ENCODE assay signal across 8 cellular contexts in genomic region chrX:136250191-136251041, GRCh38. TPM values are rescaled to one million over a fixed set of nuclear protein-coding genes. Genes with fewer than 3 reads are reported as not detected.
DNase-seq lines count a peak whose midpoint lies in the region; ATAC-seq and TF ChIP-seq lines count a peak whose summit lies in the region.

No MANE protein-coding gene starts in this region.

- H3K23ac ChIP-seq in neuronal stem cell (ENCODE audit: low read depth, low read length, poor library complexity): no peak overlapping the region

- peak overlapping the region; percentile 47 for H3K27ac ChIP-seq in CD8-positive, alpha-beta memory T cell (ENCODE audit: low read depth, low read length)
- H3K27ac ChIP-seq in HUES6 (ENCODE audit: low read depth, low read length) (no peak overlapping the region), neuronal stem cell (replicated peaks; ENCODE audit: low read length) (no peak overlapping the region), urinary bladder (ENCODE audit: low read depth) (no peak overlapping the region)

- no peak overlapping the region for H2BK12ac ChIP-seq in neuronal stem cell (ENCODE audit: low read length)

- H3K4me3 Mint-ChIP-seq in CD8-positive, alpha-beta memory T cell: peak overlapping the region; percentile 79 to 96 (median 82)

- H3K36me3 ChIP-seq in CD8-positive, alpha-beta memory T cell (ENCODE audit: insufficient read depth, low read length): no peaks in the 10 kb centered on the region
- H3K36me3 ChIP-seq in HUES6 (ENCODE audit: control insufficient read depth, insufficient read depth, low read length) (no peaks in the 10 kb centered on the region), neuronal stem cell (replicated peaks in 1 of 2; ENCODE audit: control insufficient read depth in 2 of 2, insufficient read depth in 2 of 2, low read length in 2 of 2) (no peaks in the 10 kb centered on the region), urinary bladder (ENCODE audit: insufficient read depth) (no peaks in the 10 kb centered on the region)

- no peak overlapping the region for H2BK5ac ChIP-seq in neuronal stem cell (ENCODE audit: low read length)

- no peak overlapping the region for H3K18ac ChIP-seq in neuronal stem cell (ENCODE audit: low read length)

- no peaks in the 10 kb centered on the region for H3K79me1 ChIP-seq in neuronal stem cell (ENCODE audit: low read depth, low read length)

- H2AK5ac ChIP-seq in neuronal stem cell (ENCODE audit: low read depth, low read length): no peak overlapping the region

- no peaks in the 10 kb centered on the region for H3K9me3 Mint-ChIP-seq in CD8-positive, alpha-beta memory T cell

- H4K8ac ChIP-seq in neuronal stem cell (ENCODE audit: low read depth, low read length): no peak overlapping the region

- CTCF ChIA-PET in CD8-positive, alpha-beta memory T cell (lab: Charles Lee): no interaction called here

- peaks cover 0 to 10% (median 0%) of the 10 kb centered on the region in 3 donors for H3K36me3 Mint-ChIP-seq in CD8-positive, alpha-beta memory T cell

- H2AFZ ChIP-seq in neuronal stem cell (ENCODE audit: low read length): peak overlapping the region; percentile 96

- TF ChIP-seq CTCF in fibroblast of mammary gland (conservative IDR thresholded peaks at IDR 0.05; ENCODE audit: control insufficient read depth, insufficient read depth, low read depth, low read length): no peak

- H3K14ac ChIP-seq in neuronal stem cell (ENCODE audit: low read length): no peak overlapping the region

- H2BK120ac ChIP-seq in neuronal stem cell (ENCODE audit: low read depth, low read length): no peak overlapping the region

- no CpG with 5 or more reads among the region's 53 CpGs for WGBS in neuronal stem cell (ENCODE audit: extremely low coverage in 2 of 2, insufficient read length in 2 of 2, insufficient replicate concordance in 1 of 2), 2 donors
- WGBS in urinary bladder: 5% methylated on average over 46 of the region's 53 CpGs

- H3K27me3 Mint-ChIP-seq in CD8-positive, alpha-beta memory T cell: peaks cover 0 to 6% of the 10 kb centered on the region in 2 donors

- H3K4me1 ChIP-seq in CD8-positive, alpha-beta memory T cell (ENCODE audit: insufficient read depth, low read length): no peaks in the 10 kb centered on the region
- H3K4me1 ChIP-seq in HUES6 (ENCODE audit: control insufficient read depth, insufficient read depth, low read length) (peaks cover 5% of the 10 kb centered on the region; the same call in 1 of the 2 replicates), neuronal stem cell (ENCODE audit: control insufficient read depth in 2 of 2, insufficient read depth in 1 of 2, low read depth in 1 of 2, low read length in 2 of 2) (peaks cover 0 to 3% of the 10 kb centered on the region in 2 donors), urinary bladder (ENCODE audit: insufficient read depth) (no peaks in the 10 kb centered on the region)

- H3K9me3 ChIP-seq in CD8-positive, alpha-beta memory T cell (ENCODE audit: low read length): no peaks in the 10 kb centered on the region
- H3K9me3 ChIP-seq in HUES6 (ENCODE audit: control insufficient read depth, insufficient read depth, low read depth, low read length) (no peaks in the 10 kb centered on the region), neuronal stem cell (replicated peaks in 1 of 2; ENCODE audit: control insufficient read depth in 2 of 2, insufficient read depth in 1 of 2, low read depth in 1 of 2, low read length in 2 of 2) (no peaks in the 10 kb centered on the region)

- peak overlapping the region; percentile 57 for H3K4me2 ChIP-seq in neuronal stem cell (ENCODE audit: insufficient read depth, low read length, poor library complexity, severe bottlenecking)

- no peak overlapping the region for H3K4ac ChIP-seq in neuronal stem cell (ENCODE audit: low read length)

- peak; percentile 47 for ATAC-seq in GM21447 (IDR thresholded peaks at IDR 0.05; ENCODE audit: unreplicated experiment)

- POLR2A ChIA-PET in CD8-positive, alpha-beta memory T cell (lab: Charles Lee): no interaction called here

- H3K4me3 ChIP-seq in CD8-positive, alpha-beta memory T cell (ENCODE audit: low read length): peak overlapping the region; percentile 45
- H3K4me3 ChIP-seq in HUES6 (ENCODE audit: low read depth, low read length) (peak overlapping the region; percentile 67), fibroblast of mammary gland (ENCODE audit: control insufficient read depth, low read depth, low read length) (peak overlapping the region; percentile 64), neuronal stem cell (ENCODE audit: low read length in 2 of 2) (peak overlapping the region; percentile 47 to 89), urinary bladder (ENCODE audit: low read depth, low read length) (peak overlapping the region; percentile 85)

- H3K9ac ChIP-seq in HUES6 (ENCODE audit: low read length) (peak overlapping the region; percentile 70), neuronal stem cell (ENCODE audit: low read depth, low read length, poor library complexity) (peak overlapping the region; percentile 44)

- peak in 4 of 5 donors; percentile 0 to 40 (median 4) for DNase-seq in CD8-positive, alpha-beta memory T cell
- DNase-seq in activated CD8-positive, alpha-beta memory T cell treated with anti-CD3 and anti-CD28 coated beads, Interleukin-2, amount 50 U/mL, for 48 hours: peak; percentile 62
- DNase-seq in fibroblast of mammary gland (ENCODE audit: low read depth) (peak; percentile 37), neuronal stem cell (ENCODE audit: low spot score) (no peak)
- no peak for DNase-seq in central memory CD4-positive, alpha-beta T cell

- no peak overlapping the region for H2BK15ac ChIP-seq in neuronal stem cell (ENCODE audit: low read length)

- H3K27ac Mint-ChIP-seq in CD8-positive, alpha-beta memory T cell: peak overlapping the region in 5 of 8 donors; percentile 36 to 85 (median 68)

- H4K91ac ChIP-seq in neuronal stem cell (ENCODE audit: low read depth, low read length, poor library complexity): no peak overlapping the region

- H3K4me1 Mint-ChIP-seq in CD8-positive, alpha-beta memory T cell: peaks cover 0 to 14% (median 4%) of the 10 kb centered on the region in 3 donors

- H3K27me3 ChIP-seq in CD8-positive, alpha-beta memory T cell (ENCODE audit: insufficient read depth, low read length, poor library complexity, severe bottlenecking): no peaks in the 10 kb centered on the region
- H3K27me3 ChIP-seq in HUES6 (ENCODE audit: control insufficient read depth, insufficient read depth, low read length) (peaks cover 8% of the 10 kb centered on the region; the same call in 1 of the 2 replicates), neuronal stem cell (ENCODE audit: control insufficient read depth in 3 of 3, insufficient read depth in 3 of 3, low read depth in 1 of 3, low read length in 3 of 3) (peaks cover 0 to 7% (median 0%) of the 10 kb centered on the region in 3 experiments)

RNA-seq across cellular contexts. Expression of gene MAP7D3, which starts 0.8 kb away (rescaled TPM):
- 10 to 100 TPM; 18.7 to 19.0 TPM for total RNA-seq in CD8-positive, alpha-beta memory T cell
- 6.2 TPM for polyA plus RNA-seq in CD8-positive, alpha-beta memory T cell
- 26.6 TPM for polyA plus RNA-seq in neuronal stem cell (2013, experiment 1 of 2)
- polyA plus RNA-seq in neuronal stem cell (2013, experiment 2 of 2): 31.4 TPM
- 15.9 TPM for total RNA-seq in urinary bladder
- 10.8 TPM for polyA plus RNA-seq in urinary bladder

RNA-seq across cellular contexts. Expression of gene ADGRG4, which starts 50.3 kb away (rescaled TPM):
- not detected for total RNA-seq in CD8-positive, alpha-beta memory T cell
- not detected for polyA plus RNA-seq in CD8-positive, alpha-beta memory T cell
- polyA plus RNA-seq in neuronal stem cell (2013, experiment 1 of 2): not detected
- polyA plus RNA-seq in neuronal stem cell (2013, experiment 2 of 2): not detected
- total RNA-seq in urinary bladder: not detected
- polyA plus RNA-seq in urinary bladder: 0.09 TPM

Comparison
In these comparisons a context has a peak if more than half of its experiments do, and no peak if none do; other contexts are left out.
1. DNase-seq: peak in CD8-positive, alpha-beta memory T cell (4 of 5), activated CD8-positive, alpha-beta memory T cell treated with anti-CD3 and anti-CD28 coated beads, Interleukin-2, amount 50 U/mL, for 48 hours (single experiment) and fibroblast of mammary gland (single experiment); none in neuronal stem cell (single experiment) and central memory CD4-positive, alpha-beta T cell (single experiment).
2. Peak in every context shown above with its lines, with median percentiles within 50 percentile points of each other: H3K4me3 ChIP-seq.